8 cellular contexts compared by ENCODE assay signal in the genomic region with DNA sequence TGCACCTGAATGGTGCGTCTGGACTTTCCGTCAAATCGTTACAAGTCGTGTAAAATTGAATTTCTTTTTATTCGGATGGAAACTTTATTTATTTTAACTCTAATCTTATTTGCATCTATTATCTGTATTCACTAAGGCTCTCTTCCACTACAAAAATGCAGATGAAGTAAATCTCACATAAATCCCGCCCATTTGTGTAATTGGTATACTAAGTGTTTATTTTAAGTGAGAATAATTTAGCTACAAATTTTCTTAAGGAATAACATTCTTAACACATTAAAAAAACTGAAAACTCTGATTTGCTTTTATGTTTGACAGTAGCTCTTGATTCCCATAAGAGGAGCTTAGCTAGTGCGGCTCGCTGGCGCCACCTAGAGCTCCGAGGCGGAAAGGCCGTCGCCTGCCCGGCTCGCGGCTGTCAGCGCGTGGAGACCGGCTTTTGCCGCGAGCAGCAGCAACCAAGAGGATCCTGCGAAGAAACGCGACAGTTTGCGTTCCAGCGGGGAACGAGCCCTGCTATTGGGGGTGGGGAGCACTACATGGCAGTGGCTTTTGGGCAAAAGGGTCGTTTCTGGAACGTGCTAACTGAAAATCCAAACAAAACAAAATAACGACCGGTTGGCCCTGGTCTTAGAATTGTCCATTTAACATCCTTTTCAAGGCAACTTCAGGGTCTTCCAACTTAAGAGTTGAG. TPM values are rescaled to one million over a fixed set of nuclear protein-coding genes. Genes with fewer than 3 reads are reported as not detected.
DNase-seq lines count a peak whose midpoint lies in the region; ATAC-seq and TF ChIP-seq lines count a peak whose summit lies in the region.

No MANE protein-coding gene starts in this region.

- ATAC-seq in HG02678 (IDR thresholded peaks at IDR 0.05; ENCODE audit: unreplicated experiment), result peak; percentile 60
- ATAC-seq in activated CD4-positive, alpha-beta T cell treated with anti-CD3 and anti-CD28 coated beads for 36 hours, result peak; percentile 72

- TF ChIP-seq CTCF in choroid plexus epithelial cell (conservative IDR thresholded peaks at IDR 0.05; ENCODE audit: low read depth, low read length), result peak; percentile 97

- intact Hi-C loops in activated CD4-positive, alpha-beta T cell treated with anti-CD3 and anti-CD28 coated beads for 36 hours (cut with DNase I, micrococcal nuclease), result loop anchor here (1.0 to 10.0 kb wide), 13 partner anchors 94 to 1314 kb away; partner anchors contain the start of genes OLA1 (in 1 of the 2) and SP3 (in 1 of the 2)

- H3K9me3 Mint-ChIP-seq in activated CD4-positive, alpha-beta T cell treated with anti-CD3 and anti-CD28 coated beads for 36 hours (ENCODE audit: low read depth), result no peaks in the 10 kb centered on the region

- peak overlapping the region; percentile 42 for H3K27ac Mint-ChIP-seq in activated CD4-positive, alpha-beta T cell treated with anti-CD3 and anti-CD28 coated beads for 36 hours

- no peak overlapping the region for H3K4me3 ChIP-seq in choroid plexus epithelial cell (ENCODE audit: low read depth, low read length)

- H3K4me3 Mint-ChIP-seq in activated CD4-positive, alpha-beta T cell treated with anti-CD3 and anti-CD28 coated beads for 36 hours, result peak overlapping the region; percentile 52

- CTCF ChIA-PET in activated CD4-positive, alpha-beta T cell treated with anti-CD3 and anti-CD28 coated beads for 36 hours (lab: Charles Lee), result interaction anchor here (0.6 to 3.9 kb wide), 31 partner anchors 9 to 1714 kb away, joined by 3 to 31 read pairs (median 3); partner anchors contain the start of gene OLA1

- POLR2A ChIA-PET in activated CD4-positive, alpha-beta T cell treated with anti-CD3 and anti-CD28 coated beads for 36 hours (lab: Charles Lee), result interaction anchor here (0.9 kb wide), 1 partner anchor 271 kb away, joined by 3 read pairs; no protein-coding TSS in a partner anchor

- H3K27me3 Mint-ChIP-seq in activated CD4-positive, alpha-beta T cell treated with anti-CD3 and anti-CD28 coated beads for 36 hours, result peaks cover 59% of the 10 kb centered on the region

- DNase-seq in GM03348 (ENCODE audit: low spot score), result peak; percentile 86
- DNase-seq in NCI-H2227 (lab: John Stamatoyannopoulos, UW; ENCODE audit: unreplicated experiment), result peak; percentile 95
- peak; percentile 94 for DNase-seq in activated CD4-positive, alpha-beta T cell treated with anti-CD3 and anti-CD28 coated beads for 36 hours
- DNase-seq in choroid plexus epithelial cell (ENCODE audit: low read depth), result peak; percentile 86
- peak; percentile 92 for DNase-seq in left kidney (ENCODE audit: low read depth, low spot score)
- DNase-seq in stimulated activated CD4-positive, alpha-beta T cell treated with anti-CD3 and anti-CD28 coated beads, Interleukin-4, amount 100 ng/mL, for 24 hours, result peak; percentile 88
- no peak for DNase-seq in NCI-H187 (lab: John Stamatoyannopoulos, UW)

- no peaks in the 10 kb centered on the region for H3K36me3 Mint-ChIP-seq in activated CD4-positive, alpha-beta T cell treated with anti-CD3 and anti-CD28 coated beads for 36 hours (ENCODE audit: low read depth)

- peaks cover 39% of the 10 kb centered on the region for H3K4me1 Mint-ChIP-seq in activated CD4-positive, alpha-beta T cell treated with anti-CD3 and anti-CD28 coated beads for 36 hours

RNA-seq across cellular contexts. Expression of gene SP9, which starts 6.7 kb away (rescaled TPM):
- total RNA-seq in activated CD4-positive, alpha-beta T cell treated with anti-CD3 and anti-CD28 coated beads for 36 hours, result not detected

RNA-seq across cellular contexts. Expression of gene SCRN3, which starts 54.1 kb away (rescaled TPM):
- total RNA-seq in activated CD4-positive, alpha-beta T cell treated with anti-CD3 and anti-CD28 coated beads for 36 hours, result 10 to 100 TPM; 12.7 to 14.1 TPM

Comparison
In these comparisons a context has a peak if more than half of its experiments do, and no peak if none do; other contexts are left out.
1. DNase-seq: peak in GM03348 (single experiment), NCI-H2227 (single experiment), activated CD4-positive, alpha-beta T cell treated with anti-CD3 and anti-CD28 coated beads for 36 hours (single experiment), choroid plexus epithelial cell (single experiment), left kidney (single experiment) and stimulated activated CD4-positive, alpha-beta T cell treated with anti-CD3 and anti-CD28 coated beads, Interleukin-4, amount 100 ng/mL, for 24 hours (single experiment); none in NCI-H187 (0 of 2).